In genomic region chr12:388012-388411, GRCh38 we compare ENCODE assay signal across 8 cellular contexts. TPM values are rescaled to one million over a fixed set of nuclear protein-coding genes. Genes with fewer than 3 reads are reported as not detected.
DNase-seq lines count a peak whose midpoint lies in the region; ATAC-seq and TF ChIP-seq lines count a peak whose summit lies in the region.

No MANE protein-coding gene starts in this region.

- TF ChIP-seq CTCF in right atrium auricular region (IDR thresholded peaks at IDR 0.05) (no peak), breast epithelium (IDR thresholded peaks at IDR 0.05) (no peak)

- H3K36me3 ChIP-seq in right atrium auricular region (peaks cover 14% of the 10 kb centered on the region), breast epithelium (no peaks in the 10 kb centered on the region)

- H3K4me1 ChIP-seq in right atrium auricular region (peaks cover 0 to 30% of the 10 kb centered on the region in 2 donors), breast epithelium (peaks cover 0 to 4% of the 10 kb centered on the region in 2 donors), mononuclear cell (ENCODE audit: insufficient read depth, low read length) (peaks cover 31% of the 10 kb centered on the region)

- H3K9me3 ChIP-seq in right atrium auricular region = no peaks in the 10 kb centered on the region
- no peaks in the 10 kb centered on the region for H3K9me3 ChIP-seq in breast epithelium
- H3K9me3 ChIP-seq in mononuclear cell (ENCODE audit: low read depth, low read length) = no peaks in the 10 kb centered on the region

- no peak for TF ChIP-seq POLR2A in breast epithelium (IDR thresholded peaks at IDR 0.05)

- no peak for ATAC-seq in Right ventricle myocardium superior (ENCODE audit: poor library complexity)
- ATAC-seq in HG03442 (IDR thresholded peaks at IDR 0.05; ENCODE audit: unreplicated experiment) = no peak

- DNase-seq in right atrium auricular region (ENCODE audit: low spot score) (no peak), Right ventricle myocardium superior (no peak), breast epithelium (ENCODE audit: low spot score in 2 of 2) (no peak), activated gamma-delta T cell treated with Interleukin-2 at 50 U/mL for 16 hours (no peak), iPS-NIHi7 (ENCODE audit: extremely low spot score) (no peak)
- no peak for DNase-seq in stimulated activated CD4-positive, alpha-beta T cell treated with anti-CD3 and anti-CD28 coated beads, Interleukin-2, amount 100 ng/mL, for 24 hours

- H3K27ac ChIP-seq in right atrium auricular region (peak overlapping the region; percentile 92 to 95), breast epithelium (peak overlapping the region; percentile 94 to 96)

- H3K4me3 ChIP-seq in right atrium auricular region = peak overlapping the region; percentile 72 to 94
- H3K4me3 ChIP-seq in breast epithelium = peak overlapping the region; percentile 87 to 90 (median 88)
- peak overlapping the region; percentile 99 for H3K4me3 ChIP-seq in mononuclear cell (ENCODE audit: low read length)

- intact Hi-C loops in Right ventricle myocardium superior (cut with DNase I) (no loop called here), breast epithelium (cut with DNase I; ENCODE audit: low total_unique reads) (loop anchor here (10.0 kb wide), 1 partner anchor 1207 kb away; the partner anchor contains the start of gene FBXL14)

- H3K27me3 ChIP-seq in right atrium auricular region = no peaks in the 10 kb centered on the region
- H3K27me3 ChIP-seq in breast epithelium = no peaks in the 10 kb centered on the region
- no peaks in the 10 kb centered on the region for H3K27me3 ChIP-seq in mononuclear cell (ENCODE audit: insufficient read depth, low read length)

RNA-seq across cellular contexts. Expression of gene KDM5A, which starts 1.1 kb away (rescaled TPM):
- 10 to 100 TPM; 19.3 to 20.9 TPM for total RNA-seq in right atrium auricular region
- 28.2 TPM for total RNA-seq in Right ventricle myocardium superior
- total RNA-seq in breast epithelium = 10 to 100 TPM; 55.8 to 83.6 (median 57.4) TPM
- total RNA-seq in mononuclear cell = 123 TPM

RNA-seq across cellular contexts. Expression of gene CCDC77, which starts 13.4 kb away (rescaled TPM):
- 1 to 10 TPM; 2.6 to 3.2 TPM for total RNA-seq in right atrium auricular region
- 2.1 TPM for total RNA-seq in Right ventricle myocardium superior
- 1 to 10 TPM; 5.6 to 8.9 (median 7.5) TPM for total RNA-seq in breast epithelium
- 8.4 TPM for total RNA-seq in mononuclear cell
